11 cellular contexts compared by ENCODE assay signal in the genomic region with DNA sequence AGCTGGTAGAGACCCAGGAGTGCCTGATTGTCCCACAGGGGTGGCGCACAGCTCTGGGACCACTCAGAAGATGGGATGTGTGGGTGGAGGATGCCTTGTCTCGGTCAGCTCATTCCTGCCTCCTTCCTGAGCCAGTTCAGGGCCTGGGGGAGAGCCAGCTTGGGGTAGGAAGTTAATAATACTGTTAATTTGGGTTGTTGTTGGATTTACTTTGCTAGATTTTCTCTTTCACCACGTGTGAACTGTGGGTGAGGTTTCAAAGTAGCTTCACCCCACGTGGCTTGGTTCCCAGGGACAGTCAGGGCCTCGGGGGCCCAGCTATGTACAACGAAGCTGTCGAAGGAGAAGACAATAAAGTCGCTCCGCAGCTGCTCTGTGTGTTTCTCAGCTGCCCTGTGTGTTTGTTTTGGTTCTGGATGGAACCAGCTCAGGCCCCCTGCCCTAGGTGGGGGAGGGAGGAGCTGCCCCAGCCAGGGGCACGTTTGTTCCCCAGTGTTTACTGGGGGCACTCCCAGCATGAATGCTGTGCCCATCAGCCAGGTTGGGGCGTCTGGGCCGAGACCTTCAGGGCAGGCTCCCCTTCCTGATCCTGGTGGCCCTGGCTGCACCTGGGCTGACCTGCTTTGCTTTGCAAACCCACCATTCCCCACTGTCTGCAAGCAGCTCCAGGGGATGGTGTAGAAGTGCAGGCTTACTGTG. TPM values are rescaled to one million over a fixed set of nuclear protein-coding genes. Genes with fewer than 3 reads are reported as not detected.
A peak's percentile ranks its signal among the peaks of the same experiment; 100 is the strongest.
DNase-seq lines count a peak whose midpoint lies in the region; ATAC-seq and TF ChIP-seq lines count a peak whose summit lies in the region.
"Had no signal": no experiment of that assay in that cellular context is flagged by ENCODE, and none has a peak within 500 bp of the region (broad histone marks: within the 10 kb centered on the region; RNA-seq: fewer than 3 reads in every experiment).

No MANE protein-coding gene starts in this region.

- peaks cover 35% of the 10 kb centered on the region for H3K4me1 Mint-ChIP-seq in activated CD4-positive, alpha-beta T cell treated with anti-CD3 and anti-CD28 coated beads, Interleukin-2, amount 10 ng/mL, durations not matched to agents 7 days and 5 days

- peaks cover 26% of the 10 kb centered on the region for H3K4me1 ChIP-seq in NT2/D1 (ENCODE audit: insufficient read depth, insufficient read length)
- H3K4me1 ChIP-seq in sigmoid colon: peaks cover 0 to 38% (median 32%) of the 10 kb centered on the region in 4 donors

- POLR2A ChIA-PET in activated CD4-positive, alpha-beta T cell treated with anti-CD3 and anti-CD28 coated beads, Interleukin-2, amount 10 ng/mL, durations not matched to agents 7 days and 5 days (lab: Charles Lee): no interaction called here

- H3K9me3 ChIP-seq in NT2/D1 (ENCODE audit: insufficient read depth, low read length) (no peaks in the 10 kb centered on the region), sigmoid colon (no peaks in the 10 kb centered on the region)
- H3K9me3 ChIP-seq: neutrophil had no signal

- H3K27ac Mint-ChIP-seq in activated CD4-positive, alpha-beta T cell treated with anti-CD3 and anti-CD28 coated beads, Interleukin-2, amount 10 ng/mL, durations not matched to agents 7 days and 5 days: peak overlapping the region; percentile 46

- ATAC-seq in HG02840 (IDR thresholded peaks at IDR 0.05; ENCODE audit: low FRiP score, unreplicated experiment) (no peak), GM19324 (IDR thresholded peaks at IDR 0.05; ENCODE audit: low FRiP score, unreplicated experiment) (no peak)

- H3K27me3 ChIP-seq in NT2/D1 (ENCODE audit: insufficient read depth, insufficient read length): no peaks in the 10 kb centered on the region
- no peaks in the 10 kb centered on the region for H3K27me3 ChIP-seq in sigmoid colon
- H3K27me3 ChIP-seq: neutrophil had no signal

- H3K4me3 Mint-ChIP-seq in activated CD4-positive, alpha-beta T cell treated with anti-CD3 and anti-CD28 coated beads, Interleukin-2, amount 10 ng/mL, durations not matched to agents 7 days and 5 days: peak overlapping the region; percentile 78

- no peak for TF ChIP-seq POLR2A in sigmoid colon (IDR thresholded peaks at IDR 0.05)

- 49 to 65% methylated on average over 12 of the region's 12 CpGs for WGBS in sigmoid colon, 2 donors

- H3K36me3 Mint-ChIP-seq in activated CD4-positive, alpha-beta T cell treated with anti-CD3 and anti-CD28 coated beads, Interleukin-2, amount 10 ng/mL, durations not matched to agents 7 days and 5 days (ENCODE audit: low read depth): peaks cover 15% of the 10 kb centered on the region

- H3K27me3 Mint-ChIP-seq in activated CD4-positive, alpha-beta T cell treated with anti-CD3 and anti-CD28 coated beads, Interleukin-2, amount 10 ng/mL, durations not matched to agents 7 days and 5 days: no peaks in the 10 kb centered on the region

- H3K36me3 ChIP-seq in NT2/D1 (ENCODE audit: insufficient read depth, insufficient read length, low read length) (peaks cover 65% of the 10 kb centered on the region), sigmoid colon (peaks cover 19 to 53% (median 27%) of the 10 kb centered on the region in 4 donors)

- no peak overlapping the region for H3K4me3 ChIP-seq in NT2/D1 (ENCODE audit: insufficient read length, low read depth)
- H3K4me3 ChIP-seq in choroid plexus epithelial cell (ENCODE audit: low read depth, low read length): no peak overlapping the region
- no peak overlapping the region for H3K4me3 ChIP-seq in sigmoid colon

- in situ Hi-C loops in GM13976 (cut with MboI; ENCODE audit: low sequenced_read_pairs, unreplicated experiment): no loop called here

- H3K9me3 Mint-ChIP-seq in activated CD4-positive, alpha-beta T cell treated with anti-CD3 and anti-CD28 coated beads, Interleukin-2, amount 10 ng/mL, durations not matched to agents 7 days and 5 days: no peaks in the 10 kb centered on the region

- no peak for TF ChIP-seq EP300 in sigmoid colon (IDR thresholded peaks at IDR 0.05)

- CTCF ChIA-PET in activated CD4-positive, alpha-beta T cell treated with anti-CD3 and anti-CD28 coated beads, Interleukin-2, amount 10 ng/mL, durations not matched to agents 7 days and 5 days (lab: Charles Lee): interaction anchor here (1.1 to 1.8 kb wide), 4 partner anchors 13 to 46 kb away, joined by 4 to 6 read pairs (median 5); partner anchors contain the start of genes ANKS3 and DNAAF8

- no peak for DNase-seq in activated CD4-positive, alpha-beta T cell treated with anti-CD3 and anti-CD28 coated beads, Interleukin-2, amount 10 ng/mL, durations not matched to agents 7 days and 5 days
- no peak for DNase-seq in activated CD4-positive, alpha-beta T cell treated with anti-CD3 and anti-CD28 coated beads for 4 hours
- DNase-seq in NT2/D1 (ENCODE audit: low read depth, low spot score): no peak
- DNase-seq in choroid plexus epithelial cell (ENCODE audit: low read depth): peak; percentile 8
- DNase-seq in sigmoid colon: no peak
- no peak for DNase-seq in GM13976 (ENCODE audit: low spot score)
- DNase-seq: SHP77 treated with DMSO at 0.1 percent for 48 hours; stimulated activated CD4-positive, alpha-beta T cell treated with anti-CD3 and anti-CD28 coated beads, Interleukin-4, amount 100 ng/mL, for 24 hours had no signal

- no peak for TF ChIP-seq CTCF in choroid plexus epithelial cell (conservative IDR thresholded peaks at IDR 0.05; ENCODE audit: low read depth, low read length)
- TF ChIP-seq CTCF in sigmoid colon (IDR thresholded peaks at IDR 0.05): no peak
- TF ChIP-seq CTCF in GM13976 (IDR thresholded peaks at IDR 0.05; ENCODE audit: borderline replicate concordance, control extremely low read depth, extremely low read depth, insufficient read depth, missing control alignments): no peak

- H3K9ac ChIP-seq in NT2/D1 (ENCODE audit: insufficient read length, low read depth): peak overlapping the region; percentile 68

- intact Hi-C loops in sigmoid colon (cut with DNase I): no loop called here

- H3K27ac ChIP-seq in sigmoid colon: peak overlapping the region; percentile 88 to 93 (median 91)
- H3K27ac ChIP-seq: neutrophil had no signal

RNA-seq across cellular contexts. Expression of gene NUDT16L1, which starts 2.3 kb away (rescaled TPM):
- 10 to 100 TPM; 32.3 to 35.5 TPM for total RNA-seq in activated CD4-positive, alpha-beta T cell treated with anti-CD3 and anti-CD28 coated beads, Interleukin-2, amount 10 ng/mL, durations not matched to agents 7 days and 5 days
- total RNA-seq in sigmoid colon: 10 to 100 TPM; 16.6 to 21.8 (median 18.6) TPM
- polyA plus RNA-seq in sigmoid colon: 10 to 100 TPM; 53.7 to 75.1 (median 61.9) TPM

RNA-seq across cellular contexts. Expression of gene ANKS3, which starts 38.4 kb away (rescaled TPM):
- total RNA-seq in activated CD4-positive, alpha-beta T cell treated with anti-CD3 and anti-CD28 coated beads, Interleukin-2, amount 10 ng/mL, durations not matched to agents 7 days and 5 days: 10 to 100 TPM; 12.4 to 16.7 TPM
- total RNA-seq in sigmoid colon: 10 to 100 TPM; 20.3 to 30.7 (median 23.8) TPM
- 10 to 100 TPM in 1 of 3 donors, 1 to 10 TPM in 2; 3.9 to 20.8 (median 9.6) TPM for polyA plus RNA-seq in sigmoid colon

RNA-seq across cellular contexts. Expression of gene DNAAF8, which starts 38.7 kb away (rescaled TPM):
- under 1 TPM; 0.21 to 0.40 TPM for total RNA-seq in activated CD4-positive, alpha-beta T cell treated with anti-CD3 and anti-CD28 coated beads, Interleukin-2, amount 10 ng/mL, durations not matched to agents 7 days and 5 days
- total RNA-seq in sigmoid colon: under 1 TPM; 0.14 to 0.83 (median 0.43) TPM
- polyA plus RNA-seq in sigmoid colon: 1 to 10 TPM in 1 of 3 donors, under 1 TPM in 2; 0.60 to 1.2 (median 0.73) TPM
